In genomic region chr6:130602151-130602770, GRCh38 we compare ENCODE assay signal across 9 cellular contexts.
DNase-seq lines count a peak whose midpoint lies in the region; ATAC-seq and TF ChIP-seq lines count a peak whose summit lies in the region.
"Had no signal": no experiment of that assay in that cellular context is flagged by ENCODE, and none has a peak within 500 bp of the region (broad histone marks: within the 10 kb centered on the region; RNA-seq: fewer than 3 reads in every experiment).

No MANE protein-coding gene starts in this region.

- TF ChIP-seq POLR2A in stomach (IDR thresholded peaks at IDR 0.05) = no peak

- H3K27me3 ChIP-seq in stomach = no peaks in the 10 kb centered on the region

- intact Hi-C loops in stomach (cut with DNase I; ENCODE audit: low total_unique reads) = no loop called here

- H3K27me3 Mint-ChIP-seq in activated naive CD8-positive, alpha-beta T cell = no peaks in the 10 kb centered on the region
- H3K27me3 Mint-ChIP-seq in activated naive CD8-positive, alpha-beta T cell treated with anti-CD3 and anti-CD28 coated beads for 36 hours = no peaks in the 10 kb centered on the region
- H3K27me3 Mint-ChIP-seq in T-helper 1 cell treated with Interleukin-12 subunit alpha and Interleukin-12 subunit beta and Interleukin-4 antibody, amounts not matched to agents 30 μg/mL and 1 μg/mL, for 36 hours (ENCODE audit: low read depth) = no peaks in the 10 kb centered on the region
- no peaks in the 10 kb centered on the region for H3K27me3 Mint-ChIP-seq in stimulated activated naive CD8-positive, alpha-beta T cell treated with anti-CD3 and anti-CD28 coated beads, Interleukin-15, Interleukin-2, amounts not matched to agents 100 ng/mL and 50 ng/mL, for 24 hours

- WGBS in stomach, 5 donors = 50 to 74% (median 67%) methylated on average over 8 of the region's 8 CpGs

- DNase-seq in activated naive CD8-positive, alpha-beta T cell treated with anti-CD3 and anti-CD28 coated beads for 36 hours = no peak
- DNase-seq in fibroblast of mammary gland (ENCODE audit: low read depth) = peak; percentile 97
- DNase-seq in stomach = no peak
- DNase-seq in NCI-H1092 treated with DMSO at 0.1 percent for 48 hours (lab: John Stamatoyannopoulos, UW) = no peak
- DNase-seq: NCI-H2029 had no signal

- TF ChIP-seq EP300 in stomach (IDR thresholded peaks at IDR 0.05) = no peak

- no peak for TF ChIP-seq CTCF in fibroblast of mammary gland (conservative IDR thresholded peaks at IDR 0.05; ENCODE audit: control insufficient read depth, insufficient read depth, low read depth, low read length)
- TF ChIP-seq CTCF in stomach (IDR thresholded peaks at IDR 0.05) = no peak

- H3K4me1 Mint-ChIP-seq in activated naive CD8-positive, alpha-beta T cell (ENCODE audit: low read depth) = peaks cover 24% of the 10 kb centered on the region
- H3K4me1 Mint-ChIP-seq in activated naive CD8-positive, alpha-beta T cell treated with anti-CD3 and anti-CD28 coated beads for 36 hours = peaks cover 14% of the 10 kb centered on the region
- peaks cover 24% of the 10 kb centered on the region for H3K4me1 Mint-ChIP-seq in T-helper 1 cell treated with Interleukin-12 subunit alpha and Interleukin-12 subunit beta and Interleukin-4 antibody, amounts not matched to agents 30 μg/mL and 1 μg/mL, for 36 hours (ENCODE audit: low read depth)
- H3K4me1 Mint-ChIP-seq in stimulated activated naive CD8-positive, alpha-beta T cell treated with anti-CD3 and anti-CD28 coated beads, Interleukin-15, Interleukin-2, amounts not matched to agents 100 ng/mL and 50 ng/mL, for 24 hours (ENCODE audit: low read depth) = peaks cover 40% of the 10 kb centered on the region

- no peaks in the 10 kb centered on the region for H3K9me3 Mint-ChIP-seq in activated naive CD8-positive, alpha-beta T cell (ENCODE audit: low read depth)
- H3K9me3 Mint-ChIP-seq in activated naive CD8-positive, alpha-beta T cell treated with anti-CD3 and anti-CD28 coated beads for 36 hours = peaks cover 1% of the 10 kb centered on the region
- H3K9me3 Mint-ChIP-seq in T-helper 1 cell treated with Interleukin-12 subunit alpha and Interleukin-12 subunit beta and Interleukin-4 antibody, amounts not matched to agents 30 μg/mL and 1 μg/mL, for 36 hours = peaks cover 18% of the 10 kb centered on the region
- peaks cover 5% of the 10 kb centered on the region for H3K9me3 Mint-ChIP-seq in stimulated activated naive CD8-positive, alpha-beta T cell treated with anti-CD3 and anti-CD28 coated beads, Interleukin-15, Interleukin-2, amounts not matched to agents 100 ng/mL and 50 ng/mL, for 24 hours

- no peak overlapping the region for H3K4me3 Mint-ChIP-seq in activated naive CD8-positive, alpha-beta T cell
- H3K4me3 Mint-ChIP-seq in activated naive CD8-positive, alpha-beta T cell treated with anti-CD3 and anti-CD28 coated beads for 36 hours = no peak overlapping the region
- H3K4me3 Mint-ChIP-seq in T-helper 1 cell treated with Interleukin-12 subunit alpha and Interleukin-12 subunit beta and Interleukin-4 antibody, amounts not matched to agents 30 μg/mL and 1 μg/mL, for 36 hours = peak overlapping the region; percentile 18
- H3K4me3 Mint-ChIP-seq in stimulated activated naive CD8-positive, alpha-beta T cell treated with anti-CD3 and anti-CD28 coated beads, Interleukin-15, Interleukin-2, amounts not matched to agents 100 ng/mL and 50 ng/mL, for 24 hours = no peak overlapping the region

- H3K4me3 ChIP-seq in fibroblast of mammary gland (ENCODE audit: control insufficient read depth, low read depth, low read length) (no peak overlapping the region), stomach (no peak overlapping the region)

- no peak overlapping the region for H3K27ac ChIP-seq in stomach

- peaks cover 5% of the 10 kb centered on the region for H3K36me3 Mint-ChIP-seq in activated naive CD8-positive, alpha-beta T cell
- peaks cover 2% of the 10 kb centered on the region for H3K36me3 Mint-ChIP-seq in activated naive CD8-positive, alpha-beta T cell treated with anti-CD3 and anti-CD28 coated beads for 36 hours
- peaks cover 13% of the 10 kb centered on the region for H3K36me3 Mint-ChIP-seq in T-helper 1 cell treated with Interleukin-12 subunit alpha and Interleukin-12 subunit beta and Interleukin-4 antibody, amounts not matched to agents 30 μg/mL and 1 μg/mL, for 36 hours (ENCODE audit: low read depth)
- no peaks in the 10 kb centered on the region for H3K36me3 Mint-ChIP-seq in stimulated activated naive CD8-positive, alpha-beta T cell treated with anti-CD3 and anti-CD28 coated beads, Interleukin-15, Interleukin-2, amounts not matched to agents 100 ng/mL and 50 ng/mL, for 24 hours (ENCODE audit: low read depth)

- H3K9me3 ChIP-seq in stomach = no peaks in the 10 kb centered on the region

- peak overlapping the region; percentile 67 for H3K27ac Mint-ChIP-seq in activated naive CD8-positive, alpha-beta T cell
- no peak overlapping the region for H3K27ac Mint-ChIP-seq in activated naive CD8-positive, alpha-beta T cell treated with anti-CD3 and anti-CD28 coated beads for 36 hours
- H3K27ac Mint-ChIP-seq in T-helper 1 cell treated with Interleukin-12 subunit alpha and Interleukin-12 subunit beta and Interleukin-4 antibody, amounts not matched to agents 30 μg/mL and 1 μg/mL, for 36 hours = peak overlapping the region; percentile 7
- peak overlapping the region; percentile 85 for H3K27ac Mint-ChIP-seq in stimulated activated naive CD8-positive, alpha-beta T cell treated with anti-CD3 and anti-CD28 coated beads, Interleukin-15, Interleukin-2, amounts not matched to agents 100 ng/mL and 50 ng/mL, for 24 hours

- H3K4me1 ChIP-seq in stomach = no peaks in the 10 kb centered on the region

- no peaks in the 10 kb centered on the region for H3K36me3 ChIP-seq in stomach

- ATAC-seq in GM21381 (IDR thresholded peaks at IDR 0.05; ENCODE audit: unreplicated experiment) = no peak
